In genomic region chr13:42875448-42876269, GRCh38 we compare ENCODE assay signal across 7 cellular contexts.
DNase-seq lines count a peak whose midpoint lies in the region; ATAC-seq and FAIRE-seq lines count a peak whose summit lies in the region.

No MANE protein-coding gene starts in this region.

- no peaks in the 10 kb centered on the region for H3K9me3 Mint-ChIP-seq in activated T-helper 17 cell treated with anti-CD3 and anti-CD28 coated beads, Interleukin-2, amount 50 U/mL, for 72 hours

- H3K36me3 ChIP-seq in neuron (ENCODE audit: insufficient read depth, low read length) = no peaks in the 10 kb centered on the region

- peak overlapping the region; percentile 3 for H3K4me3 ChIP-seq in neuron (ENCODE audit: low read length)

- H3K36me3 Mint-ChIP-seq in activated T-helper 17 cell treated with anti-CD3 and anti-CD28 coated beads, Interleukin-2, amount 50 U/mL, for 72 hours (ENCODE audit: low read depth) = no peaks in the 10 kb centered on the region

- H3K4me1 ChIP-seq in neuron (ENCODE audit: insufficient read depth, low read length) = peaks cover 10% of the 10 kb centered on the region

- no peaks in the 10 kb centered on the region for H3K9me3 ChIP-seq in neuron (ENCODE audit: low read length)

- DNase-seq in NCI-H1930 (lab: John Stamatoyannopoulos, UW) = no peak
- DNase-seq in RCC 7860 (ENCODE audit: low spot score) = no peak
- no peak for DNase-seq in activated effector memory CD4-positive, alpha-beta T cell treated with Interleukin-2 at 50 U/mL for 16 hours

- H3K27ac Mint-ChIP-seq in activated T-helper 17 cell treated with anti-CD3 and anti-CD28 coated beads, Interleukin-2, amount 50 U/mL, for 72 hours = peak overlapping the region; percentile 68

- H3K4me1 Mint-ChIP-seq in activated T-helper 17 cell treated with anti-CD3 and anti-CD28 coated beads, Interleukin-2, amount 50 U/mL, for 72 hours = peaks cover 13% of the 10 kb centered on the region

- peak; percentile 24 for ATAC-seq in GM19043 (IDR thresholded peaks at IDR 0.05; ENCODE audit: low read depth, unreplicated experiment)
- ATAC-seq in HG02981 (IDR thresholded peaks at IDR 0.05; ENCODE audit: unreplicated experiment) = peak; percentile 17
- peak; percentile 6 for ATAC-seq in activated T-helper 17 cell treated with anti-CD3 and anti-CD28 coated beads, Interleukin-2, amount 50 U/mL, for 72 hours (replicated peaks)

- H2AFZ ChIP-seq in neuron (ENCODE audit: low read depth, low read length) = no peak overlapping the region

- peaks cover 3% of the 10 kb centered on the region for H3K27me3 ChIP-seq in neuron (ENCODE audit: insufficient read depth, low read length)

- FAIRE-seq in RCC 7860 (lab: Jason Lieb, UNC) = no peak

- no peak overlapping the region for H3K4me3 Mint-ChIP-seq in activated T-helper 17 cell treated with anti-CD3 and anti-CD28 coated beads, Interleukin-2, amount 50 U/mL, for 72 hours

- no peaks in the 10 kb centered on the region for H3K27me3 Mint-ChIP-seq in activated T-helper 17 cell treated with anti-CD3 and anti-CD28 coated beads, Interleukin-2, amount 50 U/mL, for 72 hours
